In the genomic region with DNA sequence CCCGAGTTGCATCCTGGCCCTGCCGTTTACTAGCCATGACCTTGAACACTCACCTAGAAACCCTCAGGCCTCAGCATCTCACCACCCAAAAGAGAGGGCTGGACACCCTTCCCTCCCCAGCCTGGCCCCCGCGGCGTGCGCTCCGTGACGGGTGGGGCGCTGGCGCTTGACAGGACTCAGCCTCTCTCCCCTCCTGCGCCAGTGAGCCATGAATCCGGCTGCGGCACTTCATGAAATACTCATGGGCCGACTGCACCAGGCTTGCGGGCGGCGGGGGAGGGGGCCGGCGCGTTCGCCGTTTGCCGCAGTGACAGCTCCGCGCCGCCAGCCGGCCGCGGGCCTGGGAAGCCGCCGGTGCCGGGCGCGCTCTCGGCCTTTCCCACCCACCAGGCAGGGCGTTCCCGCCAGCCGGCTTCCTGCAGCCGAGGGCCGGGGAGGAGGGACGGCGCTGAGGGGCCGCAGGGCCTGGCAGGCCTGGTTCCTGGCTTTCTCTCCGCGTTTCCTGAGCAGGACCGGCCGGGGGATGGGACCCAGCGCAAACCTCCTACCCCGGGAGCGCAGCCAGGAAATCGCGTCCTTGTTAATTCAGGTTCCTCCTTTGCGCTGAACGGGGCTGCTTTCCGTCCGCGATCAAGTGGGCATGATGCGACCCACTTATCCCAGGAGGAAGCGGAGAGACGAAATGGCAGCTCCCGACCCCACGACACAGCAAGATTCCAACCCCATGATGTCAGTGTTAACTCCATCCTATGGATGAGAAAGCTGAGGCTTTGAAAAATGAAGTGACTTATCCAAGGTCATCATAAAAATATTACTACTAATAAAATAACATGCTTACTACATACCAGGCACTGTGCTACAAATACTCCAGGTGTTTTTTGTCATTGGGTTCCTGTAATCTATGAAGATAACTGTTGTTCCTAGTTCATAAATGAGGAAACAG, we compare ENCODE assay signal across 8 cellular contexts. TPM values are rescaled to one million over a fixed set of nuclear protein-coding genes. Genes with fewer than 3 reads are reported as not detected.
A peak's percentile ranks its signal among the peaks of the same experiment; 100 is the strongest.
DNase-seq lines count a peak whose midpoint lies in the region; ATAC-seq and TF ChIP-seq lines count a peak whose summit lies in the region.

No MANE protein-coding gene starts in this region.

- peak overlapping the region; percentile 47 for H3K9ac ChIP-seq in SK-N-MC (ENCODE audit: insufficient read length)

- peak; percentile 15 to 53 for TF ChIP-seq POLR2A in uterus (IDR thresholded peaks at IDR 0.05)

- H3K36me3 Mint-ChIP-seq in activated naive CD8-positive, alpha-beta T cell treated with anti-CD3 and anti-CD28 coated beads for 36 hours = no peaks in the 10 kb centered on the region

- H3K4me3 Mint-ChIP-seq in activated naive CD8-positive, alpha-beta T cell treated with anti-CD3 and anti-CD28 coated beads for 36 hours = peak overlapping the region; percentile 73

- H4K20me1 ChIP-seq in osteoblast (ENCODE audit: insufficient read depth, low read length) = no peaks in the 10 kb centered on the region

- intact Hi-C loops in Right ventricle myocardium inferior (cut with DNase I) = no loop called here
- intact Hi-C loops in uterus (cut with DNase I; ENCODE audit: low total_unique reads) = no loop called here

- peak overlapping the region; percentile 79 for H3K4me2 ChIP-seq in osteoblast (ENCODE audit: insufficient read depth, low read length)

- H3K27ac ChIP-seq in SK-N-MC = no peak overlapping the region
- peak overlapping the region; percentile 82 for H3K27ac ChIP-seq in osteoblast (ENCODE audit: low read depth, low read length)
- peak overlapping the region; percentile 87 to 89 for H3K27ac ChIP-seq in uterus

- no peaks in the 10 kb centered on the region for H3K9me3 Mint-ChIP-seq in activated naive CD8-positive, alpha-beta T cell treated with anti-CD3 and anti-CD28 coated beads for 36 hours

- peak overlapping the region; percentile 76 for H3K4me3 ChIP-seq in SK-N-MC
- peak overlapping the region; percentile 73 for H3K4me3 ChIP-seq in osteoblast (ENCODE audit: insufficient read depth, low read length)
- H3K4me3 ChIP-seq in uterus = peak overlapping the region; percentile 46 to 65

- peak; percentile 93 for DNase-seq in AG20443 (ENCODE audit: low spot score)
- DNase-seq in HPDE6-E6E7 (ENCODE audit: extremely low spot score) = peak; percentile 67
- DNase-seq in SK-N-MC (ENCODE audit: low read depth, low spot score) = no peak
- DNase-seq in activated naive CD8-positive, alpha-beta T cell treated with anti-CD3 and anti-CD28 coated beads for 36 hours = peak; percentile 68
- DNase-seq in Right ventricle myocardium inferior (ENCODE audit: missing footprints) = peak; percentile 89
- DNase-seq in osteoblast (ENCODE audit: insufficient read length, low spot score, missing footprints) = peak; percentile 95
- DNase-seq in uterus = peak; percentile 77 to 81

- H3K27ac Mint-ChIP-seq in activated naive CD8-positive, alpha-beta T cell treated with anti-CD3 and anti-CD28 coated beads for 36 hours = no peak overlapping the region

- H3K4me1 ChIP-seq in osteoblast (ENCODE audit: insufficient read depth, low read length) (peaks cover 5% of the 10 kb centered on the region), uterus (no peaks in the 10 kb centered on the region)

- H3K9me3 ChIP-seq in SK-N-MC (ENCODE audit: low read depth, low read length) (no peaks in the 10 kb centered on the region), osteoblast (ENCODE audit: low read depth, low read length) (no peaks in the 10 kb centered on the region), uterus (no peaks in the 10 kb centered on the region)

- H3K27me3 Mint-ChIP-seq in activated naive CD8-positive, alpha-beta T cell treated with anti-CD3 and anti-CD28 coated beads for 36 hours = peaks cover 33% of the 10 kb centered on the region

- H3K36me3 ChIP-seq in SK-N-MC (ENCODE audit: insufficient read depth, low read length) (no peaks in the 10 kb centered on the region), osteoblast (ENCODE audit: insufficient read depth, low read length) (no peaks in the 10 kb centered on the region), uterus (no peaks in the 10 kb centered on the region)

- H3K79me2 ChIP-seq in osteoblast (ENCODE audit: insufficient read depth, low read length) = no peaks in the 10 kb centered on the region

- ATAC-seq in GM18907 (IDR thresholded peaks at IDR 0.05; ENCODE audit: unreplicated experiment) = peak; percentile 82
- peak; percentile 94 for ATAC-seq in Right ventricle myocardium inferior

- H3K27me3 ChIP-seq in osteoblast (ENCODE audit: insufficient read depth, low read length) (no peaks in the 10 kb centered on the region), uterus (no peaks in the 10 kb centered on the region)

- peak overlapping the region; percentile 91 for H2AFZ ChIP-seq in osteoblast (ENCODE audit: low read length)

- peaks cover 20% of the 10 kb centered on the region for H3K4me1 Mint-ChIP-seq in activated naive CD8-positive, alpha-beta T cell treated with anti-CD3 and anti-CD28 coated beads for 36 hours

- TF ChIP-seq CTCF in osteoblast (IDR thresholded peaks at IDR 0.05; ENCODE audit: extremely low read depth, low read depth, low read length) (no peak), uterus (IDR thresholded peaks at IDR 0.05) (peak in 2 of 4 experiments; percentile 31 to 60)

RNA-seq across cellular contexts. Expression of gene LUZP1, which starts 9.1 kb away (rescaled TPM):
- total RNA-seq in activated naive CD8-positive, alpha-beta T cell treated with anti-CD3 and anti-CD28 coated beads for 36 hours = 10 to 100 TPM; 18.4 to 20.1 TPM
- total RNA-seq in Right ventricle myocardium inferior (30.4 TPM), osteoblast (29.5 and 30.0 TPM in 2 replicates), uterus (10 to 100 TPM in 3 of 4 donors, 1 to 10 TPM in 1; 9.1 to 41.4 (median 27.3) TPM)

RNA-seq across cellular contexts. Expression of gene HTR1D, which starts 39.6 kb away (rescaled TPM):
- not detected for total RNA-seq in activated naive CD8-positive, alpha-beta T cell treated with anti-CD3 and anti-CD28 coated beads for 36 hours
- total RNA-seq in Right ventricle myocardium inferior (0.11 TPM), osteoblast (under 0.01 TPM in 1 of 2 replicates, not detected in the other), uterus (not detected)
